8 cellular contexts compared by ENCODE assay signal in genomic region chr6:8102122-8102958, GRCh38. TPM values are rescaled to one million over a fixed set of nuclear protein-coding genes. Genes with fewer than 3 reads are reported as not detected.
A peak's percentile ranks its signal among the peaks of the same experiment; 100 is the strongest.
DNase-seq lines count a peak whose midpoint lies in the region; ATAC-seq and TF ChIP-seq lines count a peak whose summit lies in the region.

Gene EEF1E1, minus strand, starts transcription at chr6:8102548. Its CDS starts 27 bp downstream, at chr6:8102521.

- POLR2A ChIA-PET in PC-9 (lab: Charles Lee; ENCODE audit: unreplicated experiment), result interaction anchor here (0.5 to 1.1 kb wide), 8 partner anchors 17 to 1409 kb away, joined by 3 to 15 read pairs (median 6); partner anchors contain the start of genes BLOC1S5 and SNRNP48

- H3K9ac ChIP-seq in mucosa of stomach (ENCODE audit: low read length), result peak within 1 kb of the TSS; percentile 75

- H2AFZ ChIP-seq in PC-9, result peak within 1 kb of the TSS; percentile 80

- BruUV-seq in PC-9 (replicated peaks; lab: Mats Ljungman, UMichigan), result no TSS peak

- CTCF ChIA-PET in PC-9 (lab: Charles Lee), result interaction anchor here (0.6 to 1.5 kb wide), 6 partner anchors 17 to 1265 kb away, joined by 3 to 10 read pairs (median 4); partner anchors contain the start of gene BLOC1S5

- DNase-seq in DMS53 treated with DMSO at 0.1 percent for 48 hours (lab: John Stamatoyannopoulos, UW; ENCODE audit: unreplicated experiment) (peak; percentile 91), KBM-7 (peak; percentile 92), PC-9 (peak; percentile 85 to 92)
- peak; percentile 97 for DNase-seq in activated T-cell treated with anti-CD3 and anti-CD28 coated beads, Interleukin-2, amount 50 U/mL, for 1 hour
- peak; percentile 98 for DNase-seq in stimulated activated CD8-positive, alpha-beta memory T cell treated with anti-CD3 and anti-CD28 coated beads, Interleukin-4, amount 100 ng/mL, for 48 hours

- H3K9me3 ChIP-seq in PC-9 (ENCODE audit: insufficient read depth, low read depth) (no peaks in the 10 kb centered on the region), esophagus (ENCODE audit: control insufficient read depth in 2 of 2, insufficient read depth in 1 of 2, low read depth in 1 of 2, low read length in 1 of 2) (no peaks in the 10 kb centered on the region), mucosa of stomach (ENCODE audit: control insufficient read depth, low read length) (no peaks in the 10 kb centered on the region)

- in situ Hi-C loops in KBM-7 (cut with MboI; ENCODE audit: low pct_unique_long_range_greater_than_20kb, low sequenced_read_pairs), result no loop called here

- no peak for TF ChIP-seq CTCF in PC-9 (conservative IDR thresholded peaks at IDR 0.05)

- H4K20me1 ChIP-seq in PC-9 (ENCODE audit: insufficient read depth), result no peaks in the 10 kb centered on the region

- ATAC-seq in GM21723 (IDR thresholded peaks at IDR 0.05; ENCODE audit: unreplicated experiment), result peak; percentile 99

- H3K27ac ChIP-seq in PC-9, result peak within 1 kb of the TSS; percentile 76
- H3K27ac ChIP-seq in esophagus (ENCODE audit: low read depth in 2 of 2, low read length in 1 of 2), result peak within 1 kb of the TSS; percentile 79 to 92

- 1% methylated on average over 43 of the region's 43 CpGs for WGBS in esophagus, 2 donors

- peak within 1 kb of the TSS; percentile 82 for H3K4me2 ChIP-seq in PC-9

- peaks cover 13% of the 10 kb centered on the region for H3F3A ChIP-seq in PC-9 (ENCODE audit: insufficient read depth, low read depth)

- peaks cover 22% of the 10 kb centered on the region for H3K4me1 ChIP-seq in PC-9 (replicated peaks; ENCODE audit: insufficient read depth)
- H3K4me1 ChIP-seq in esophagus (ENCODE audit: control insufficient read depth in 2 of 2, insufficient read depth in 2 of 2, low read length in 1 of 2), result no peaks in the 10 kb centered on the region
- no peaks in the 10 kb centered on the region for H3K4me1 ChIP-seq in mucosa of stomach (ENCODE audit: control insufficient read depth, insufficient read depth, low read length)

- H3K79me2 ChIP-seq in PC-9 (ENCODE audit: low read depth), result peaks cover 45% of the 10 kb centered on the region

- no peaks in the 10 kb centered on the region for H3K9me2 ChIP-seq in PC-9 (ENCODE audit: insufficient read depth)

- H3K36me3 ChIP-seq in PC-9 (ENCODE audit: low read depth), result peaks cover 4% of the 10 kb centered on the region; the same call in 1 of the 2 replicates
- no peaks in the 10 kb centered on the region for H3K36me3 ChIP-seq in esophagus (ENCODE audit: control insufficient read depth in 2 of 2, insufficient read depth in 2 of 2, low read length in 1 of 2)
- H3K36me3 ChIP-seq in mucosa of stomach (ENCODE audit: control insufficient read depth, insufficient read depth, low read length), result no peaks in the 10 kb centered on the region

- H3K4me3 ChIP-seq in PC-9 (peak within 1 kb of the TSS; percentile 83), esophagus (ENCODE audit: low read depth in 1 of 2, low read length in 2 of 2) (peak within 1 kb of the TSS; percentile 87 to 97), mucosa of stomach (ENCODE audit: low read length) (peak within 1 kb of the TSS; percentile 80)

- no peaks in the 10 kb centered on the region for H3K27me3 ChIP-seq in PC-9 (ENCODE audit: insufficient read depth, low read depth)
- no peaks in the 10 kb centered on the region for H3K27me3 ChIP-seq in esophagus (ENCODE audit: control insufficient read depth in 1 of 2, insufficient read depth in 2 of 2, low read length in 2 of 2)
- no peaks in the 10 kb centered on the region for H3K27me3 ChIP-seq in mucosa of stomach (ENCODE audit: control insufficient read depth, insufficient read depth, low read length)

- intact Hi-C loops in PC-9 (cut with micrococcal nuclease; ENCODE audit: unreplicated experiment), result loop anchor here (1.0 to 2.0 kb wide), 2 partner anchors 19 to 38 kb away; partner anchors contain the start of gene BLOC1S5

RNA-seq across cellular contexts. Expression of gene EEF1E1, which starts in this region (rescaled TPM):
- 28.6 and 50.9 TPM in 2 replicates for total RNA-seq in PC-9 (2021)
- 10 to 100 TPM; 12.4 to 29.6 TPM for polyA plus RNA-seq in esophagus

Comparison
In these comparisons a context has a peak if more than half of its experiments do, and no peak if none do; other contexts are left out.
1. Peak in every context shown above with its lines: DNase-seq, ATAC-seq, H3K4me3 ChIP-seq and H3K27ac ChIP-seq.